8 cellular contexts compared by ENCODE assay signal in the genomic region with DNA sequence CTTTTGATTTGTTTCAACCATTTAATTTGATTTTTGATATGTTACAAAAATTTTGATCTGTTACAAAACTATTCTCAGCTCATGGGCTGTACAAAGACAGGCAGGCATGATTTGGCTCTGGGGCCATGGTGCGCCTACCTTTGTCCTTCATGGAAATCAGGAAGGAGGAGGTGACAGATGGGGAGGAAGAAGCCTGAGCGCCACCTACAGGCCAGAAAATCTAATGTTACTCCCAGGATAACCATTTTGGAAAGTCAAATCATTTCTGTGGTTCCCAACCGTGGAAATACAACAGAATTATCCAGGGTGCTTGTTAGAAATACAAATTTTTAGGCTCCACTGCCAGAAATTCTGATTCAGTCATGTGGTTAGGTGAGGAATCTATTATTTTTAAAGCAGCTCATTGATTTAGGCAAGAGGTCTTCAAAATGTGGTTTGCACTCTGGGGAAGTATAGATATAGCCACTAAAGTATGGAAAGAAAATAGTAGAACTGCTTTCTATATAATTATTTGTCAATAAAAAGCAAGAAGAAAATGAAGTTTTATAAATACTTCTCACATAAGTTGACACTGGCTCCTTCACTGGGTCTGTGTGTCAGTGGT.
DNase-seq lines count a peak whose midpoint lies in the region; ATAC-seq and TF ChIP-seq lines count a peak whose summit lies in the region.

No MANE protein-coding gene starts in this region.

- no peak overlapping the region for H3K27ac ChIP-seq in Peyer's patch
- H3K27ac ChIP-seq in suprapubic skin, result no peak overlapping the region

- peaks cover 36% of the 10 kb centered on the region for H3K4me1 Mint-ChIP-seq in HFFc6 (ENCODE audit: low read depth)

- H3K4me1 ChIP-seq in Peyer's patch (no peaks in the 10 kb centered on the region), suprapubic skin (no peaks in the 10 kb centered on the region)

- peaks cover 3% of the 10 kb centered on the region for H3K27me3 Mint-ChIP-seq in HFFc6 (ENCODE audit: insufficient read depth)

- no peaks in the 10 kb centered on the region for H3K27me3 ChIP-seq in Peyer's patch
- H3K27me3 ChIP-seq in suprapubic skin, result peaks cover 7% of the 10 kb centered on the region

- H3K27ac Mint-ChIP-seq in HFFc6, result no peak overlapping the region

- H3K4me3 Mint-ChIP-seq in HFFc6, result no peak overlapping the region

- no peak for TF ChIP-seq EP300 in suprapubic skin (IDR thresholded peaks at IDR 0.05)

- H3K4me3 ChIP-seq in Peyer's patch (no peak overlapping the region), suprapubic skin (no peak overlapping the region)

- H3K9me3 ChIP-seq in Peyer's patch (no peaks in the 10 kb centered on the region), suprapubic skin (no peaks in the 10 kb centered on the region)

- no peak for ATAC-seq in HG02642 (IDR thresholded peaks at IDR 0.05; ENCODE audit: poor library complexity, unreplicated experiment)

- no peaks in the 10 kb centered on the region for H3K36me3 Mint-ChIP-seq in HFFc6 (ENCODE audit: low read depth)

- TF ChIP-seq CTCF in HFFc6 (IDR thresholded peaks at IDR 0.05) (peak; percentile 88), Peyer's patch (IDR thresholded peaks at IDR 0.05) (peak in 3 of 6 experiments; percentile 23 to 32 (median 26)), suprapubic skin (IDR thresholded peaks at IDR 0.05) (no peak)

- DNase-seq in NCI-H2196 (lab: John Stamatoyannopoulos, UW; ENCODE audit: unreplicated experiment) (peak; percentile 1), NCI-H2196 treated with DMSO at 0.1 percent for 48 hours (lab: John Stamatoyannopoulos, UW; ENCODE audit: unreplicated experiment) (no peak), HFFc6 (peak; percentile 25), Peyer's patch (peak in 2 of 3 donors; percentile 26 to 52), glomerular visceral epithelial cell (ENCODE audit: extremely low spot score) (peak; percentile 21), suprapubic skin (ENCODE audit: low spot score in 2 of 2) (no peak), NCI-H2029 (lab: John Stamatoyannopoulos, UW) (no peak)

- H3K36me3 ChIP-seq in Peyer's patch (no peaks in the 10 kb centered on the region), suprapubic skin (no peaks in the 10 kb centered on the region)

- TF ChIP-seq POLR2A in Peyer's patch (IDR thresholded peaks at IDR 0.05) (no peak), suprapubic skin (IDR thresholded peaks at IDR 0.05) (no peak)

- H3K9me3 Mint-ChIP-seq in HFFc6, result no peaks in the 10 kb centered on the region

- WGBS in suprapubic skin, result 52% methylated on average over 3 of the region's 3 CpGs

Comparison
In these comparisons a context has a peak if more than half of its experiments do, and no peak if none do; other contexts are left out.
1. DNase-seq: peak in NCI-H2196 (single experiment), HFFc6 (single experiment), Peyer's patch (2 of 3) and glomerular visceral epithelial cell (single experiment); none in NCI-H2196 treated with DMSO at 0.1 percent for 48 hours (single experiment), suprapubic skin (0 of 2) and NCI-H2029 (single experiment).